In the genomic region with DNA sequence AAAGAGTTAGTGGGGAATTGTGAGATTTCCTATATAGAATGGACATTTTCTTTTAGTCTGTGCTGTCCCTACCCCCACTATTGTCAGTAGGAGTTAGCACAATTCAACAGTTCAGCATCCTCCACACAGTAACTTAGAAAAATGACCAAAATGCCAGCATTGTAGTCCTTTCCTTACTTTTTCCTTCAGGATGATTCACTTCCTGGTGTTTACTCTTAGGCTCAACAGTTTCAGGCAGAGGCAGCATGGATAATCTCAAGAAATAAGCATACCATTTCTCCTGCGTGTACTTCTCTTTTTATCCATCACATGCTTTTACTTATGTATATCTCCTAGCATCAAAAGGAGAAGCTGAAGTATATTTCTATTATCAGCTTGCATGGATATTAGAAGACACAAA, we compare ENCODE assay signal across 1 cellular context.
TF ChIP-seq lines count a peak whose summit lies in the region.

No MANE protein-coding gene starts in this region.

TF ChIP-seq in HepG2, 621 proteins besides CTCF, POLR2A, EP300 and RAD21 (continued from another document):
- TF ChIP-seq RERE (CRISPR knock-in tag; IDR thresholded peaks at IDR 0.05; ENCODE audit: low read depth), result no peak
- no peak for TF ChIP-seq ZNF891 (CRISPR knock-in tag; IDR thresholded peaks at IDR 0.05)
- no peak for TF ChIP-seq NFATC3 (CRISPR knock-in tag; IDR thresholded peaks at IDR 0.05)
- TF ChIP-seq ZNF501 (CRISPR knock-in tag; IDR thresholded peaks at IDR 0.05), result no peak
- no peak for TF ChIP-seq FOXC1 (CRISPR knock-in tag; IDR thresholded peaks at IDR 0.05; ENCODE audit: borderline replicate concordance)
- TF ChIP-seq, protein P1, sequence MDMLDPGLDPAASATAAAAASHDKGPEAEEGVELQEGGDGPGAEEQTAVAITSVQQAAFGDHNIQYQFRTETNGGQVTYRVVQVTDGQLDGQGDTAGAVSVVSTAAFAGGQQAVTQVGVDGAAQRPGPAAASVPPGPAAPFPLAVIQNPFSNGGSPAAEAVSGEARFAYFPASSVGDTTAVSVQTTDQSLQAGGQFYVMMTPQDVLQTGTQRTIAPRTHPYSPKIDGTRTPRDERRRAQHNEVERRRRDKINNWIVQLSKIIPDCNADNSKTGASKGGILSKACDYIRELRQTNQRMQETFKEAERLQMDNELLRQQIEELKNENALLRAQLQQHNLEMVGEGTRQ (IDR thresholded peaks at IDR 0.05; ENCODE audit: low read depth, low read length), result no peak
- TF ChIP-seq, protein P1 (CRISPR knock-in tag; IDR thresholded peaks at IDR 0.05; ENCODE audit: borderline replicate concordance), result no peak
- no peak for TF ChIP-seq SMAD1 (CRISPR knock-in tag; IDR thresholded peaks at IDR 0.05; ENCODE audit: borderline replicate concordance, low read depth)
- TF ChIP-seq REXO4 (CRISPR knock-in tag; IDR thresholded peaks at IDR 0.05; ENCODE audit: borderline replicate concordance), result no peak
TF ChIP-seq in HepG2: peak in this region for 0.
